Comparison of ENCODE assay signal across 27 cellular contexts in genomic region chr2:197363998-197364397, GRCh38.
"Had no signal": no experiment of that assay in that cellular context is flagged by ENCODE, and none has a peak within 500 bp of the region (broad histone marks: within the 10 kb centered on the region; RNA-seq: fewer than 3 reads in every experiment).

No MANE protein-coding gene starts in this region.

- H3K9me3 ChIP-seq: colonic mucosa, gastrocnemius medialis, psoas muscle, sigmoid colon, testis, tibial artery had no signal

- ATAC-seq: esophagus mucosa; gastrocnemius medialis; naive thymus-derived CD4-positive, alpha-beta T cell; psoas muscle; right cardiac atrium; stimulated activated effector memory CD8-positive, alpha-beta T cell treated with anti-CD3 and anti-CD28 coated beads, Interleukin-12 subunit alpha, Interleukin-12 subunit beta, amount 100 ng/mL, for 72 hours; stimulated activated naive CD8-positive, alpha-beta T cell treated with anti-CD3 and anti-CD28 coated beads, Interleukin-15, Interleukin-2, amounts not matched to agents 100 U/mL and 50 U/mL, for 24 hours had no signal

- H3K4me1 ChIP-seq: colonic mucosa, sigmoid colon, testis, tibial artery had no signal

- H3K9me3 Mint-ChIP-seq: dendritic cell treated with granulocyte-macrophage colony-stimulating factor and Interleukin-4, amounts not matched to agents 40 ng/mL and 50 ng/mL, for 4 days; endodermal cell; nephron; stimulated activated effector memory CD8-positive, alpha-beta T cell treated with anti-CD3 and anti-CD28 coated beads, Interleukin-12 subunit alpha, Interleukin-12 subunit beta, amount 100 ng/mL, for 72 hours; type B pancreatic cell had no signal

- FAIRE-seq: keratinocyte had no signal

- H3K4me3 Mint-ChIP-seq: dendritic cell treated with granulocyte-macrophage colony-stimulating factor and Interleukin-4, amounts not matched to agents 40 ng/mL and 50 ng/mL, for 4 days; endodermal cell; naive thymus-derived CD4-positive, alpha-beta T cell; nephron; stimulated activated effector memory CD8-positive, alpha-beta T cell treated with anti-CD3 and anti-CD28 coated beads, Interleukin-12 subunit alpha, Interleukin-12 subunit beta, amount 100 ng/mL, for 72 hours; type B pancreatic cell had no signal

- H3K36me3 ChIP-seq: colonic mucosa, gastrocnemius medialis, sigmoid colon, tibial artery had no signal

- H3K27ac ChIP-seq: colonic mucosa, epithelial cell of prostate, gastrocnemius medialis, psoas muscle, sigmoid colon, testis, tibial artery had no signal

- H3K27me3 Mint-ChIP-seq: dendritic cell treated with granulocyte-macrophage colony-stimulating factor and Interleukin-4, amounts not matched to agents 40 ng/mL and 50 ng/mL, for 4 days; naive thymus-derived CD4-positive, alpha-beta T cell; type B pancreatic cell had no signal

- H3K4me3 ChIP-seq: colonic mucosa, gastrocnemius medialis, lung, psoas muscle, sigmoid colon, testis, tibial artery had no signal

- H3K27ac Mint-ChIP-seq: dendritic cell treated with granulocyte-macrophage colony-stimulating factor and Interleukin-4, amounts not matched to agents 40 ng/mL and 50 ng/mL, for 4 days; endodermal cell; naive thymus-derived CD4-positive, alpha-beta T cell; nephron; stimulated activated effector memory CD8-positive, alpha-beta T cell treated with anti-CD3 and anti-CD28 coated beads, Interleukin-12 subunit alpha, Interleukin-12 subunit beta, amount 100 ng/mL, for 72 hours; type B pancreatic cell had no signal

- H3K36me3 Mint-ChIP-seq: stimulated activated effector memory CD8-positive, alpha-beta T cell treated with anti-CD3 and anti-CD28 coated beads, Interleukin-12 subunit alpha, Interleukin-12 subunit beta, amount 100 ng/mL, for 72 hours; type B pancreatic cell had no signal

- H3K27me3 ChIP-seq: colonic mucosa, gastrocnemius medialis, sigmoid colon, testis, tibial artery had no signal

- DNase-seq: colonic mucosa; effector CD8-positive, alpha-beta T cell; endodermal cell; foreskin fibroblast; gastrocnemius medialis; head of caudate nucleus; mesenchymal stem cell; midbrain; naive thymus-derived CD4-positive, alpha-beta T cell; nucleus accumbens; psoas muscle; right cardiac atrium; sigmoid colon; stimulated activated CD4-positive, alpha-beta T cell treated with anti-CD3 and anti-CD28 coated beads, Interleukin-2, amount 100 ng/mL, for 24 hours; stimulated activated CD4-positive, alpha-beta T cell treated with anti-CD3 and anti-CD28 coated beads, Interleukin-4, amount 100 ng/mL, for 24 hours; stimulated activated naive CD8-positive, alpha-beta T cell treated with anti-CD3 and anti-CD28 coated beads, Interleukin-15, Interleukin-2, amounts not matched to agents 100 U/mL and 50 U/mL, for 24 hours; substantia nigra; testis; tibial artery had no signal
